Comparison of ENCODE assay signal across 10 cellular contexts in the genomic region with DNA sequence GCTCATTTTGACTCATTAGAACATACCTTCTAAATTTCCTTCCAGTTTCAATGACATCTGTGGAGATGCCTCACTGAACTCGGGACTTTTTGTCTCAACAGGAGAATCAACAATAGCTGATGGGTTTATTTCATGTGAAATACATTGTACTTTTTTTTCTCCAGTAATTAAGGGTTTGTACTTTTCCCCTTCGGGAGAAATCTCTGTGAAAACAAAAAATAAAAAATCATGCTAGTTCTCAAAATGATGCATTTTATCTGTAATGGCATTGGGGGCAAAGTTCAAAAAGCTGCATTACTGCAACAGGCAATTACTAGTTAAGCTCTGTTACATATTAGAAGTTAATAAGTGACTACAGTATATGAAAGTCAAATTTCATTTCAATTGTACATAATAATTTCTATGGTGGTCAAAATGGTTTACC.
DNase-seq lines count a peak whose midpoint lies in the region; ATAC-seq and TF ChIP-seq lines count a peak whose summit lies in the region.
"Had no signal": no experiment of that assay in that cellular context is flagged by ENCODE, and none has a peak within 500 bp of the region (broad histone marks: within the 10 kb centered on the region; RNA-seq: fewer than 3 reads in every experiment).

No MANE protein-coding gene starts in this region.

- H3K4me1 ChIP-seq in OCI-LY3 (ENCODE audit: low read length) = peaks cover 55% of the 10 kb centered on the region
- peaks cover 0 to 18% of the 10 kb centered on the region in 2 donors for H3K4me1 ChIP-seq in right atrium auricular region
- peaks cover 0 to 2% of the 10 kb centered on the region in 2 donors for H3K4me1 ChIP-seq in aorta (ENCODE audit: control insufficient read depth in 1 of 2, insufficient read depth in 2 of 2, low read length in 2 of 2)

- no peaks in the 10 kb centered on the region for H3K9me3 ChIP-seq in OCI-LY3 (ENCODE audit: insufficient read depth, low read length)
- peaks cover 0 to 2% of the 10 kb centered on the region in 2 donors for H3K9me3 ChIP-seq in right atrium auricular region
- H3K9me3 ChIP-seq in aorta (ENCODE audit: control insufficient read depth, low read length) = no peaks in the 10 kb centered on the region

- peak; percentile 39 for DNase-seq in GM13976 (ENCODE audit: low spot score)
- peak; percentile 41 for DNase-seq in GM20000 (ENCODE audit: low spot score)
- DNase-seq in left ventricle myocardium superior = no peak
- DNase-seq in right atrium auricular region (ENCODE audit: low spot score) = no peak
- no peak for DNase-seq in aorta
- no peak for DNase-seq in activated naive CD8-positive, alpha-beta T cell treated with anti-CD3 and anti-CD28 coated beads for 36 hours
- DNase-seq: GF-D8 had no signal

- no peaks in the 10 kb centered on the region for H3K79me2 ChIP-seq in OCI-LY3 (ENCODE audit: low read length)

- H3K36me3 ChIP-seq in OCI-LY3 (replicated peaks; ENCODE audit: low read depth, low read length) (peaks cover 3% of the 10 kb centered on the region), right atrium auricular region (no peaks in the 10 kb centered on the region), aorta (ENCODE audit: control insufficient read depth in 1 of 2, insufficient read depth in 2 of 2, low read length in 1 of 2) (no peaks in the 10 kb centered on the region)

- H2AFZ ChIP-seq in OCI-LY3 (ENCODE audit: low read depth, low read length) = no peak overlapping the region

- TF ChIP-seq CTCF in GM13976 (IDR thresholded peaks at IDR 0.05; ENCODE audit: borderline replicate concordance, control extremely low read depth, extremely low read depth, insufficient read depth, missing control alignments) (no peak), GM20000 (IDR thresholded peaks at IDR 0.05; ENCODE audit: extremely low read depth, missing control alignments) (no peak), OCI-LY3 (IDR thresholded peaks at IDR 0.05; ENCODE audit: low read depth, low read length) (no peak), right atrium auricular region (IDR thresholded peaks at IDR 0.05) (no peak)

- H3K4me1 Mint-ChIP-seq in activated naive CD8-positive, alpha-beta T cell treated with anti-CD3 and anti-CD28 coated beads for 36 hours = peaks cover 2% of the 10 kb centered on the region

- peak overlapping the region; percentile 94 for H3K4me2 ChIP-seq in OCI-LY3 (ENCODE audit: low read length)

- H3K4me3 ChIP-seq in OCI-LY3 (ENCODE audit: low read length) = peak overlapping the region; percentile 73
- H3K4me3 ChIP-seq in right atrium auricular region = no peak overlapping the region
- H3K4me3 ChIP-seq in aorta (ENCODE audit: low read length in 2 of 2) = no peak overlapping the region

- no peaks in the 10 kb centered on the region for H3K27me3 ChIP-seq in OCI-LY3 (ENCODE audit: low read depth, low read length)
- no peaks in the 10 kb centered on the region for H3K27me3 ChIP-seq in right atrium auricular region
- no peaks in the 10 kb centered on the region for H3K27me3 ChIP-seq in aorta (ENCODE audit: control insufficient read depth in 1 of 2, insufficient read depth in 2 of 2, low read length in 1 of 2)

- 68 to 77% methylated on average over 2 of the region's 2 CpGs for WGBS in aorta, 2 donors

- in situ Hi-C loops in GM13976 (cut with MboI; ENCODE audit: low sequenced_read_pairs, unreplicated experiment) = no loop called here

- H3K9ac ChIP-seq in OCI-LY3 (ENCODE audit: low read length) = peak overlapping the region; percentile 95

- H3K27ac ChIP-seq in OCI-LY3 (ENCODE audit: low read length) (peak overlapping the region; percentile 98), right atrium auricular region (no peak overlapping the region), aorta (ENCODE audit: low read depth in 1 of 2, low read length in 2 of 2) (no peak overlapping the region)

- no peak overlapping the region for H3K4me3 Mint-ChIP-seq in activated naive CD8-positive, alpha-beta T cell treated with anti-CD3 and anti-CD28 coated beads for 36 hours
- H3K4me3 Mint-ChIP-seq: natural killer cell treated with Interleukin-12 subunit alpha and Interleukin-12 subunit beta and Interleukin-15 and Interleukin-18, amount 100 ng/mL, for 72 hours had no signal

- intact Hi-C loops in left ventricle myocardium superior (cut with micrococcal nuclease) = no loop called here
- intact Hi-C loops in aorta (cut with DNase I) = no loop called here

- no peak overlapping the region for H3K27ac Mint-ChIP-seq in activated naive CD8-positive, alpha-beta T cell treated with anti-CD3 and anti-CD28 coated beads for 36 hours
- H3K27ac Mint-ChIP-seq: natural killer cell treated with Interleukin-12 subunit alpha and Interleukin-12 subunit beta and Interleukin-15 and Interleukin-18, amount 100 ng/mL, for 72 hours had no signal

- peaks cover 14% of the 10 kb centered on the region for H3K36me3 Mint-ChIP-seq in activated naive CD8-positive, alpha-beta T cell treated with anti-CD3 and anti-CD28 coated beads for 36 hours

- peaks cover 6% of the 10 kb centered on the region for H3K9me3 Mint-ChIP-seq in activated naive CD8-positive, alpha-beta T cell treated with anti-CD3 and anti-CD28 coated beads for 36 hours

- ATAC-seq in HG02981 (IDR thresholded peaks at IDR 0.05; ENCODE audit: unreplicated experiment) (peak; percentile 38), left ventricle myocardium superior (no peak), aorta (ENCODE audit: low FRiP score) (no peak)
- ATAC-seq: natural killer cell treated with Interleukin-12 subunit alpha and Interleukin-12 subunit beta and Interleukin-15 and Interleukin-18, amount 100 ng/mL, for 72 hours had no signal

- H4K20me1 ChIP-seq in OCI-LY3 (ENCODE audit: insufficient read depth, low read length) = no peaks in the 10 kb centered on the region

- H3K27me3 Mint-ChIP-seq in activated naive CD8-positive, alpha-beta T cell treated with anti-CD3 and anti-CD28 coated beads for 36 hours = no peaks in the 10 kb centered on the region
- H3K27me3 Mint-ChIP-seq: natural killer cell treated with Interleukin-12 subunit alpha and Interleukin-12 subunit beta and Interleukin-15 and Interleukin-18, amount 100 ng/mL, for 72 hours had no signal

Comparison
In these comparisons a context has a peak if more than half of its experiments do, and no peak if none do; other contexts are left out.
1. DNase-seq: peak in GM13976 (single experiment) and GM20000 (single experiment); none in left ventricle myocardium superior (single experiment), right atrium auricular region (single experiment), aorta (0 of 2) and activated naive CD8-positive, alpha-beta T cell treated with anti-CD3 and anti-CD28 coated beads for 36 hours (single experiment).